In the genomic region with DNA sequence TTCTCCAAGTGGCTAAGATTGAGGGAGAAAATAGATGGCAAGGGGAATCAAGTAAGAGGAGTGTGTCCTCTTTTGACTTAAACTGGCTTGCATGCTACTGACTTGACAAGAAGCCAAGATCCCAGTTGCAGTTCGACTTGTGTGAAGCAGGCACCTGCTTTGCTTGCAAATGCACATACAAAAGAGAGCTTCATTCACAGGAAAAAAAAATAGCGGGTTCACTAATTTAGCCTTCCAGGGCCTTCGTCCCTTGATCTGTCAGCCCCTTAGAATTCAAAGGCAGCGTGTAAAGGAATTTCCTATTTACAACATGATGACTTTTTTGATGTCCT, we compare ENCODE assay signal across 8 cellular contexts.
DNase-seq lines count a peak whose midpoint lies in the region; ATAC-seq and TF ChIP-seq lines count a peak whose summit lies in the region.

No MANE protein-coding gene starts in this region.

- no peaks in the 10 kb centered on the region for H3K9me3 ChIP-seq in PC-3 (ENCODE audit: low read length)

- no peak overlapping the region for H3K9ac ChIP-seq in PC-3 (ENCODE audit: low read length)

- no peaks in the 10 kb centered on the region for H3F3A ChIP-seq in PC-3 (ENCODE audit: low read length, unreplicated experiment)

- no peak overlapping the region for H3K4me3 ChIP-seq in PC-3 (ENCODE audit: low read length)

- H3K9me2 ChIP-seq in PC-3 (replicated peaks; ENCODE audit: low read length): no peaks in the 10 kb centered on the region

- DNase-seq in HT1080 (ENCODE audit: low read depth): peak; percentile 22
- DNase-seq in left colon: no peak
- DNase-seq in PC-3: no peak
- no peak for DNase-seq in SKM-1 treated with dmso at 0.1 percent for 144 hours (lab: John Stamatoyannopoulos, UW; ENCODE audit: unreplicated experiment)
- no peak for DNase-seq in islet precursor cell
- no peak for DNase-seq in D341Med (ENCODE audit: low spot score)

- no peak overlapping the region for H2AFZ ChIP-seq in PC-3 (ENCODE audit: low read length)

- H3K27me3 ChIP-seq in PC-3 (ENCODE audit: low read length): peaks cover 19% of the 10 kb centered on the region

- H3K4me1 ChIP-seq in PC-3 (ENCODE audit: insufficient read depth, low read length): no peaks in the 10 kb centered on the region

- no peaks in the 10 kb centered on the region for H3K36me3 ChIP-seq in PC-3 (ENCODE audit: low read depth, low read length)

- intact Hi-C loops in left colon (cut with DNase I, micrococcal nuclease): no loop called here
- intact Hi-C loops in PC-3 (cut with micrococcal nuclease): no loop called here

- no TSS peak for BruUV-seq in PC-3 (replicated peaks; lab: Mats Ljungman, UMichigan)

- no peak overlapping the region for H3K27ac ChIP-seq in PC-3 (ENCODE audit: low read length)

- H3K79me2 ChIP-seq in PC-3 (ENCODE audit: low read length): no peaks in the 10 kb centered on the region

- POLR2A ChIA-PET in PC-3 (lab: Charles Lee; ENCODE audit: unreplicated experiment): no interaction called here

- no peak overlapping the region for H3K4me2 ChIP-seq in PC-3 (ENCODE audit: low read length)

- CTCF ChIA-PET in PC-3 (lab: Charles Lee): no interaction called here

- no peaks in the 10 kb centered on the region for H4K20me1 ChIP-seq in PC-3 (ENCODE audit: low read length)

- no peak for TF ChIP-seq CTCF in PC-3 (conservative IDR thresholded peaks at IDR 0.05; ENCODE audit: low read depth, low read length)

- ATAC-seq in GM18502 (IDR thresholded peaks at IDR 0.05; ENCODE audit: poor library complexity, unreplicated experiment) (peak; percentile 30), GM21528 (IDR thresholded peaks at IDR 0.05; ENCODE audit: low FRiP score, unreplicated experiment) (peak; percentile 37), left colon (peak; percentile 13), PC-3 (no peak)
